ENCODE assay signal across 8 cellular contexts in the genomic region with DNA sequence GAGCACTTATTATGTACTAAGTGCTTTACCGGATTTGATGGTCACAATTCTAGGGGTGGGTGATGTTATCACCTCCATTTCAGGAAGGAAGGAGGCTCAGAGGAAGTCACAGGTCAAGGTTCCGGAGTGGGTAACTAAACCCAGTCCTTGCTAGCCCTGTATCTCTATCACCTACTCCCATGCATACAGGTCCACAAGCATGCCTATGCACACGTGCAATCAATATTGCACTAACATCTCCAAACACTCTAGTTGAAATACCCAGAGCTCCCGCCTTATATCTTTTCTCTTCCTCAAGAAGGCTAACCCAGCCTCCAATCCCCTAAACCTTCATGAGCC. TPM values are rescaled to one million over a fixed set of nuclear protein-coding genes. Genes with fewer than 3 reads are reported as not detected.
DNase-seq lines count a peak whose midpoint lies in the region; ATAC-seq, FAIRE-seq and TF ChIP-seq lines count a peak whose summit lies in the region.

No MANE protein-coding gene starts in this region.

- peak overlapping the region; percentile 89 for H3K27ac ChIP-seq in astrocyte (ENCODE audit: low read depth, low read length)
- H3K27ac ChIP-seq in upper lobe of left lung = peak overlapping the region; percentile 83 to 93 (median 88)

- CTCF ChIA-PET in BJ (lab: Yijun Ruan, JAX) = interaction anchor here (0.6 to 3.9 kb wide), 3 partner anchors 10 to 189 kb away, joined by 3 to 22 read pairs (median 15); a partner anchor contains a TSS

- TF ChIP-seq POLR2A in lower leg skin (IDR thresholded peaks at IDR 0.05) = no peak
- TF ChIP-seq POLR2A in upper lobe of left lung (IDR thresholded peaks at IDR 0.05) = no peak

- H3K4me1 ChIP-seq in astrocyte (ENCODE audit: insufficient read depth, low read length) (peaks cover 35% of the 10 kb centered on the region), upper lobe of left lung (peaks cover 30 to 50% (median 41%) of the 10 kb centered on the region in 4 donors)

- 10 to 17% methylated on average over 4 of the region's 4 CpGs for WGBS in lower leg skin, 2 donors
- WGBS in upper lobe of left lung, 2 donors = 9 to 21% methylated on average over 4 of the region's 4 CpGs

- peak overlapping the region; percentile 93 for H3K9ac ChIP-seq in astrocyte (ENCODE audit: low read length)

- no peak for TF ChIP-seq CTCF in BJ (IDR thresholded peaks at IDR 0.05; ENCODE audit: insufficient read depth, low read depth, low read length)
- TF ChIP-seq CTCF in astrocyte (IDR thresholded peaks at IDR 0.05; ENCODE audit: insufficient read depth, low read depth, low read length) = no peak
- TF ChIP-seq CTCF in lower leg skin (IDR thresholded peaks at IDR 0.05) = no peak
- TF ChIP-seq CTCF in upper lobe of left lung (IDR thresholded peaks at IDR 0.05) = no peak

- H3K4me1 Mint-ChIP-seq in astrocyte (ENCODE audit: low read depth, unreplicated experiment) = peaks cover 5% of the 10 kb centered on the region

- no peaks in the 10 kb centered on the region for H4K20me1 ChIP-seq in astrocyte (ENCODE audit: insufficient read depth, low read length)

- H3K27ac Mint-ChIP-seq in astrocyte (ENCODE audit: unreplicated experiment) = peak overlapping the region; percentile 99

- no peaks in the 10 kb centered on the region for H3K9me3 ChIP-seq in astrocyte (ENCODE audit: insufficient read depth, low read depth, low read length)
- H3K9me3 ChIP-seq in upper lobe of left lung = no peaks in the 10 kb centered on the region

- no peak for FAIRE-seq in astrocyte (lab: Jason Lieb, UNC)

- H3K4me2 ChIP-seq in astrocyte (ENCODE audit: low read length) = peak overlapping the region; percentile 85

- peak; percentile 11 for ATAC-seq in HG03139 (IDR thresholded peaks at IDR 0.05; ENCODE audit: unreplicated experiment)
- ATAC-seq in upper lobe of left lung (ENCODE audit: low FRiP score in 2 of 2) = no peak

- H3K36me3 Mint-ChIP-seq in astrocyte (ENCODE audit: low read depth, unreplicated experiment) = no peaks in the 10 kb centered on the region

- intact Hi-C loops in lower leg skin (cut with DNase I; ENCODE audit: low total_unique reads) = no loop called here

- H3K36me3 ChIP-seq in BJ (ENCODE audit: control insufficient read depth, insufficient read depth, low read length) (0 out of 2 replicates have a peak, but pooled peaks cover 1% of the 10 kb centered on the region), astrocyte (ENCODE audit: insufficient read depth, low read length) (no peaks in the 10 kb centered on the region), upper lobe of left lung (no peaks in the 10 kb centered on the region)

- POLR2A ChIA-PET in BJ (lab: Charles Lee) = no interaction called here

- no peaks in the 10 kb centered on the region for H3K27me3 Mint-ChIP-seq in astrocyte (ENCODE audit: low read depth, unreplicated experiment)

- H3K4me3 ChIP-seq in BJ (ENCODE audit: low read depth, low read length) (peak overlapping the region; percentile 47), astrocyte (ENCODE audit: insufficient read depth, low read depth, low read length) (peak overlapping the region; percentile 68), lower leg skin (ENCODE audit: low read depth, poor library complexity, severe bottlenecking) (peak overlapping the region; percentile 50), upper lobe of left lung (peak overlapping the region; percentile 6 to 71 (median 64))

- H3K4me3 Mint-ChIP-seq in astrocyte (ENCODE audit: unreplicated experiment) = peak overlapping the region; percentile 87

- H3K9me3 Mint-ChIP-seq in astrocyte (ENCODE audit: unreplicated experiment) = no peaks in the 10 kb centered on the region

- H3K27me3 ChIP-seq in BJ (ENCODE audit: control insufficient read depth, insufficient read depth, low read length) (no peaks in the 10 kb centered on the region), astrocyte (ENCODE audit: insufficient read depth, low read length) (no peaks in the 10 kb centered on the region), upper lobe of left lung (no peaks in the 10 kb centered on the region)

- DNase-seq in BJ (ENCODE audit: low read depth) = no peak
- no peak for DNase-seq in astrocyte (ENCODE audit: low read depth)
- DNase-seq in lower leg skin (ENCODE audit: low spot score in 2 of 2) = no peak
- no peak for DNase-seq in upper lobe of left lung
- DNase-seq in NCI-H748 treated with DMSO at 0.1 percent for 48 hours (lab: John Stamatoyannopoulos, UW) = no peak
- DNase-seq in NCI-H774 (lab: John Stamatoyannopoulos, UW) = no peak
- no peak for DNase-seq in HuH-7.5 (ENCODE audit: low spot score)

- no peaks in the 10 kb centered on the region for H3K79me2 ChIP-seq in astrocyte (ENCODE audit: insufficient read depth, low read length)

- H2AFZ ChIP-seq in astrocyte (ENCODE audit: low read depth, low read length) = peak overlapping the region; percentile 29

- no peak for TF ChIP-seq EP300 in upper lobe of left lung (IDR thresholded peaks at IDR 0.05)

RNA-seq across cellular contexts. Expression of a gene that starts 17.8 kb away (rescaled TPM):
- 2.6 and 4.5 TPM in 2 replicates for polyA plus RNA-seq in BJ (2011; rRNA removed)
- 10.1 and 15.8 TPM in 2 replicates for polyA minus RNA-seq in BJ (2011; rRNA and poly(A)+ RNA removed)
- total RNA-seq in astrocyte (8.2 and 13.3 TPM in 2 replicates), lower leg skin (10 to 100 TPM in 2 of 4 donors, 1 to 10 TPM in 2; 5.9 to 18.2 (median 11.2) TPM), upper lobe of left lung (100 to 1,000 TPM in 2 of 6 donors, 10 to 100 TPM in 2, 1 to 10 TPM in 1, not detected in 1; 8.8 to 152 (median 94.9) TPM)

RNA-seq across cellular contexts. Expression of a gene that starts 26.3 kb away (rescaled TPM):
- 84.3 and 121 TPM in 2 replicates for polyA plus RNA-seq in BJ (2011; rRNA removed)
- polyA minus RNA-seq in BJ (2011; rRNA and poly(A)+ RNA removed) = 69.3 and 116 TPM in 2 replicates
- total RNA-seq in astrocyte (67.5 and 70.4 TPM in 2 replicates), lower leg skin (100 to 1,000 TPM in 1 of 4 donors, 10 to 100 TPM in 3; 57.7 to 111 (median 76.5) TPM), upper lobe of left lung (100 to 1,000 TPM in 1 of 6 donors, 10 to 100 TPM in 5; 53.7 to 102 (median 76.2) TPM)

RNA-seq across cellular contexts. Expression of a gene that starts 43.6 kb away (rescaled TPM):
- polyA plus RNA-seq in BJ (2011; rRNA removed) = 3.0 and 3.6 TPM in 2 replicates
- polyA minus RNA-seq in BJ (2011; rRNA and poly(A)+ RNA removed) = 2.3 and 4.1 TPM in 2 replicates
- total RNA-seq in astrocyte = 10.9 and 12.8 TPM in 2 replicates
- 1 to 10 TPM; 4.0 to 8.1 (median 5.6) TPM for total RNA-seq in lower leg skin
- total RNA-seq in upper lobe of left lung = 1 to 10 TPM; 1.0 to 7.7 (median 5.8) TPM

RNA-seq across cellular contexts. Expression of a gene that starts 45.1 kb away (rescaled TPM):
- polyA plus RNA-seq in BJ (2011; rRNA removed) = 5.4 and 12.3 TPM in 2 replicates
- polyA minus RNA-seq in BJ (2011; rRNA and poly(A)+ RNA removed) = 8.8 and 18.1 TPM in 2 replicates
- total RNA-seq in astrocyte = 56.6 and 56.7 TPM in 2 replicates
- 100 to 1,000 TPM; 257 to 851 (median 501) TPM for total RNA-seq in lower leg skin
- total RNA-seq in upper lobe of left lung = 10 to 100 TPM; 27.8 to 76.2 (median 57.5) TPM

RNA-seq across cellular contexts. Expression of a gene that starts 46.8 kb away (rescaled TPM):
- polyA plus RNA-seq in BJ (2011; rRNA removed) = 27.3 and 42.3 TPM in 2 replicates
- 19.1 and 27.1 TPM in 2 replicates for polyA minus RNA-seq in BJ (2011; rRNA and poly(A)+ RNA removed)
- total RNA-seq in astrocyte (29.1 and 35.3 TPM in 2 replicates), lower leg skin (10 to 100 TPM in 1 of 4 donors, 1 to 10 TPM in 3; 6.4 to 11.6 (median 9.0) TPM), upper lobe of left lung (10 to 100 TPM in 3 of 6 donors, 1 to 10 TPM in 3; 5.2 to 17.8 (median 11.1) TPM)
